8 cellular contexts compared by ENCODE assay signal in the genomic region with DNA sequence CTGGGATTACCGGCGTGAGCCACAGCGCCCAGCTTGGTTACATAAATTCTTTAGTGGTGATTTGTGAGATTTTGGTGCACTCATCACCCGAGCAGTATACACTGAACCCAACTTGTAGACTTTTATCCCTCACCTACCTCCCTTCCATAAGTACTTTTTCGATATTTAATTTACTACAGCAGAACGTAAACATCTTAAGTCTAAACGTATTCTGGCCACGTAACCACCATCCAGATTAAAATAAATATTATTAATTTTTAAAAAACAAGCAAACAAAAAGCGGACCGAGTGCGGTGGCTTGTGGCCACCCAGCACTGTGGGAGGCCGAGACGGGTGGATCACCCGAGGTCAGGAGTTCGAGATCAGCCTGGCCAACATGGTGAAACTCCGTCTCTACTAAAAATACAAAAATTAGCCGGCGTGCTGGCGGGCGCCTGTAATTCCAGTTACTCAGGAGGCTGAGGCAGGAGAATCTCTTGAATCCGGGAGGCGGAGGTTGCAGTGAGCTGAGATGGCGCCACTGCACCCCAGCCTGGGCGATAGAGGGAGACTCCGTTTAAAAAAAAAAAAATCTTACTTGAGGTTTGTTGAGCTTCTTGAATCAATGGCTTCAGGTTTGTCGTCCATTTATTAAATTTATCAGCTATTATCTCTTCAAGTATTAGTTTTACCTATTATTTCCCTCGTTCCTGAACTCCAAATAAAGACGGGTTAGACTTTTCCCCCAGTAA. TPM values are rescaled to one million over a fixed set of nuclear protein-coding genes. Genes with fewer than 3 reads are reported as not detected.
A peak's percentile ranks its signal among the peaks of the same experiment; 100 is the strongest.
DNase-seq lines count a peak whose midpoint lies in the region; ATAC-seq and TF ChIP-seq lines count a peak whose summit lies in the region.
"Not testable (repeated sequence)": the region's sequence is repeated elsewhere in the genome, so short reads cannot be mapped to it uniquely, and the experiment has no call there.

No MANE protein-coding gene starts in this region.

- not testable (repeated sequence) for TF ChIP-seq CTCF in CD14-positive monocyte (IDR thresholded peaks at IDR 0.05); PC-3 (conservative IDR thresholded peaks at IDR 0.05; ENCODE audit: low read depth, low read length)

- CTCF ChIA-PET in PC-3 (lab: Charles Lee): interaction anchor here (0.6 kb wide), 2 partner anchors 95 to 292 kb away, joined by 4 to 7 read pairs; no protein-coding TSS in a partner anchor
- CTCF ChIA-PET in activated CD8-positive, alpha-beta T cell treated with anti-CD3 and anti-CD28 coated beads, Interleukin-2, amount 10 ng/mL, durations not matched to agents 7 days and 5 days (lab: Charles Lee): interaction anchor here (0.7 to 1.6 kb wide), 18 partner anchors 12 to 488 kb away, joined by 3 to 10 read pairs (median 4); a partner anchor contains a TSS

- not testable (repeated sequence) for H3K4ac ChIP-seq in mesenchymal stem cell (ENCODE audit: low read depth in 1 of 2, low read length in 2 of 2)

- peaks cover 18% of the 10 kb centered on the region for H3F3A ChIP-seq in PC-3 (ENCODE audit: low read length, unreplicated experiment)

- not testable (repeated sequence) for H2BK15ac ChIP-seq in mesenchymal stem cell (ENCODE audit: low read depth, poor library complexity, severe bottlenecking)

- H3K27ac Mint-ChIP-seq in CD14-positive monocyte: peak overlapping the region in 5 of 7 donors; percentile 13 to 78 (median 69)
- H3K27ac Mint-ChIP-seq in activated CD8-positive, alpha-beta T cell treated with anti-CD3 and anti-CD28 coated beads, Interleukin-2, amount 10 ng/mL, durations not matched to agents 7 days and 5 days: not testable (repeated sequence)

- not testable (repeated sequence) for H3K27me3 ChIP-seq in HUES48 (ENCODE audit: control insufficient read depth, insufficient read depth, low read length); PC-3 (ENCODE audit: low read length); effector memory CD4-positive, alpha-beta T cell (replicated peaks; ENCODE audit: control insufficient read depth, insufficient read depth, low read length, poor library complexity, severe bottlenecking); mesenchymal stem cell (ENCODE audit: control insufficient read depth in 1 of 2, insufficient read depth in 1 of 2, low read length in 2 of 2)

- DNase-seq in CD14-positive monocyte (ENCODE audit: low spot score); PC-3; mesenchymal stem cell: not testable (repeated sequence)
- DNase-seq in activated CD8-positive, alpha-beta T cell treated with anti-CD3 and anti-CD28 coated beads, Interleukin-2, amount 10 ng/mL, durations not matched to agents 7 days and 5 days: peak; percentile 68
- DNase-seq in effector memory CD4-positive, alpha-beta T cell: peak; percentile 6 to 33 (median 20)
- DNase-seq in stimulated activated CD4-positive, alpha-beta T cell treated with anti-CD3 and anti-CD28 coated beads, Interleukin-4, amount 100 ng/mL, for 1 hour: peak; percentile 51

- H3K4me2 ChIP-seq in PC-3 (ENCODE audit: low read length) (peak overlapping the region; percentile 78), mesenchymal stem cell (ENCODE audit: low read length, poor library complexity, severe bottlenecking) (peak overlapping the region; percentile 65)

- H3K4me1 Mint-ChIP-seq in CD14-positive monocyte: peaks cover 17% of the 10 kb centered on the region
- H3K4me1 Mint-ChIP-seq in activated CD8-positive, alpha-beta T cell treated with anti-CD3 and anti-CD28 coated beads, Interleukin-2, amount 10 ng/mL, durations not matched to agents 7 days and 5 days (ENCODE audit: low read depth): peaks cover 33% of the 10 kb centered on the region

- H3K27me3 Mint-ChIP-seq in CD14-positive monocyte (ENCODE audit: low read depth in 3 of 3); activated CD8-positive, alpha-beta T cell treated with anti-CD3 and anti-CD28 coated beads, Interleukin-2, amount 10 ng/mL, durations not matched to agents 7 days and 5 days (ENCODE audit: low read depth): not testable (repeated sequence)

- ATAC-seq in GM21390 (IDR thresholded peaks at IDR 0.05; ENCODE audit: unreplicated experiment): peak; percentile 32
- ATAC-seq in PC-3: peak; percentile 73
- ATAC-seq in activated CD8-positive, alpha-beta T cell treated with anti-CD3 and anti-CD28 coated beads, Interleukin-2, amount 10 ng/mL, durations not matched to agents 7 days and 5 days: peak; percentile 45

- H2AK5ac ChIP-seq in mesenchymal stem cell (ENCODE audit: low read length, severe bottlenecking): not testable (repeated sequence)

- not testable (repeated sequence) for H3K14ac ChIP-seq in mesenchymal stem cell (ENCODE audit: low read length in 2 of 2)

- H3K4me3 Mint-ChIP-seq in CD14-positive monocyte; activated CD8-positive, alpha-beta T cell treated with anti-CD3 and anti-CD28 coated beads, Interleukin-2, amount 10 ng/mL, durations not matched to agents 7 days and 5 days: not testable (repeated sequence)

- peak overlapping the region in 1 of 2 experiments; percentile 31 for H2BK12ac ChIP-seq in mesenchymal stem cell (ENCODE audit: low read length in 2 of 2)

- H3K4me3 ChIP-seq in HUES48 (ENCODE audit: low read depth, low read length) (peak overlapping the region; percentile 85), PC-3 (ENCODE audit: low read length) (peak overlapping the region; percentile 61), mesenchymal stem cell (ENCODE audit: insufficient read depth in 1 of 2, low read depth in 1 of 2, low read length in 2 of 2) (peak overlapping the region; percentile 43 to 73)
- H3K4me3 ChIP-seq in effector memory CD4-positive, alpha-beta T cell (ENCODE audit: insufficient read depth, low read depth, low read length, poor library complexity, severe bottlenecking): peak overlapping the region; percentile 44

- not testable (repeated sequence) for H2BK5ac ChIP-seq in mesenchymal stem cell (ENCODE audit: low read depth, low read length, poor library complexity, severe bottlenecking)

- POLR2A ChIA-PET in PC-3 (lab: Charles Lee; ENCODE audit: unreplicated experiment): interaction anchor here (0.6 to 1.2 kb wide), 4 partner anchors 44 to 391 kb away, joined by 3 to 18 read pairs (median 4); a partner anchor contains a TSS
- POLR2A ChIA-PET in activated CD8-positive, alpha-beta T cell treated with anti-CD3 and anti-CD28 coated beads, Interleukin-2, amount 10 ng/mL, durations not matched to agents 7 days and 5 days (lab: Charles Lee): interaction anchor here (0.6 to 2.9 kb wide), 12 partner anchors 12 to 319 kb away, joined by 3 to 17 read pairs (median 4); a partner anchor contains a TSS

- not testable (repeated sequence) for H4K91ac ChIP-seq in mesenchymal stem cell (ENCODE audit: low read length)

- peak overlapping the region; percentile 49 for H3K9ac ChIP-seq in HUES48 (ENCODE audit: low read depth, low read length)
- H3K9ac ChIP-seq in PC-3 (ENCODE audit: low read length): peak overlapping the region; percentile 60
- peak overlapping the region; percentile 74 for H3K9ac ChIP-seq in mesenchymal stem cell (ENCODE audit: low read length)

- H3K4me1 ChIP-seq in HUES48 (ENCODE audit: control insufficient read depth, insufficient read depth, low read length); mesenchymal stem cell (ENCODE audit: control insufficient read depth, insufficient read depth, low read depth, low read length): not testable (repeated sequence)
- H3K4me1 ChIP-seq in PC-3 (ENCODE audit: insufficient read depth, low read length): peaks cover 17% of the 10 kb centered on the region
- peaks cover 12% of the 10 kb centered on the region for H3K4me1 ChIP-seq in effector memory CD4-positive, alpha-beta T cell (ENCODE audit: control insufficient read depth, insufficient read depth, low read length, poor library complexity, severe bottlenecking)

- H3K79me1 ChIP-seq in mesenchymal stem cell (replicated peaks; ENCODE audit: low read length, poor library complexity, severe bottlenecking): not testable (repeated sequence)

- H3K9me3 ChIP-seq in HUES48 (ENCODE audit: control insufficient read depth, insufficient read depth, low read length); PC-3 (ENCODE audit: low read length); effector memory CD4-positive, alpha-beta T cell (ENCODE audit: control insufficient read depth, low read length); mesenchymal stem cell (ENCODE audit: control insufficient read depth, low read length): not testable (repeated sequence)

- H3K36me3 ChIP-seq in HUES48 (ENCODE audit: control insufficient read depth, insufficient read depth, low read length) (peaks cover 32% of the 10 kb centered on the region), PC-3 (ENCODE audit: low read depth, low read length) (peaks cover 33% of the 10 kb centered on the region), mesenchymal stem cell (ENCODE audit: control insufficient read depth in 1 of 2, insufficient read depth in 2 of 2, low read depth in 1 of 2, low read length in 2 of 2) (peaks cover 19 to 31% of the 10 kb centered on the region in 2 experiments)
- peaks cover 27% of the 10 kb centered on the region for H3K36me3 ChIP-seq in effector memory CD4-positive, alpha-beta T cell (ENCODE audit: control insufficient read depth, insufficient read depth, low read length)

- H3K18ac ChIP-seq in mesenchymal stem cell (ENCODE audit: low read depth in 1 of 2, low read length in 2 of 2): not testable (repeated sequence)

- H2AFZ ChIP-seq in PC-3 (ENCODE audit: low read length): peak overlapping the region; percentile 90
- H2AFZ ChIP-seq in mesenchymal stem cell (ENCODE audit: low read depth, low read length): not testable (repeated sequence)

- peaks cover 40% of the 10 kb centered on the region for H3K79me2 ChIP-seq in PC-3 (ENCODE audit: low read length)

- BruUV-seq in PC-3 (replicated peaks; lab: Mats Ljungman, UMichigan): not testable (repeated sequence)

- not testable (repeated sequence) for H4K8ac ChIP-seq in mesenchymal stem cell (ENCODE audit: low read length)

- not testable (repeated sequence) for H3K9me2 ChIP-seq in PC-3 (replicated peaks; ENCODE audit: low read length)

- not testable (repeated sequence) for H3K23ac ChIP-seq in mesenchymal stem cell (ENCODE audit: low read length in 2 of 2)

- not testable (repeated sequence) for H3K9me3 Mint-ChIP-seq in CD14-positive monocyte; activated CD8-positive, alpha-beta T cell treated with anti-CD3 and anti-CD28 coated beads, Interleukin-2, amount 10 ng/mL, durations not matched to agents 7 days and 5 days (ENCODE audit: insufficient read depth)

- H2BK120ac ChIP-seq in mesenchymal stem cell (ENCODE audit: low read depth, low read length): not testable (repeated sequence)

- peaks cover 18% of the 10 kb centered on the region for H4K20me1 ChIP-seq in PC-3 (ENCODE audit: low read length)

- H3K27ac ChIP-seq in HUES48 (ENCODE audit: low read depth, low read length): peak overlapping the region; percentile 83
- H3K27ac ChIP-seq in PC-3 (ENCODE audit: low read length): peak overlapping the region; percentile 52
- peak overlapping the region; percentile 69 for H3K27ac ChIP-seq in effector memory CD4-positive, alpha-beta T cell (ENCODE audit: insufficient read depth, low read length, poor library complexity, severe bottlenecking)
- peak overlapping the region; percentile 75 for H3K27ac ChIP-seq in mesenchymal stem cell (ENCODE audit: low read length, poor library complexity, severe bottlenecking)

- peaks cover 22 to 28% of the 10 kb centered on the region in 2 donors for H3K36me3 Mint-ChIP-seq in CD14-positive monocyte
- peaks cover 36% of the 10 kb centered on the region for H3K36me3 Mint-ChIP-seq in activated CD8-positive, alpha-beta T cell treated with anti-CD3 and anti-CD28 coated beads, Interleukin-2, amount 10 ng/mL, durations not matched to agents 7 days and 5 days (ENCODE audit: low read depth)

- WGBS in mesenchymal stem cell: 12% methylated on average over 26 of the region's 28 CpGs

- intact Hi-C loops in CD14-positive monocyte (cut with micrococcal nuclease) (loop anchor here in 1 of 2 donors (2.0 to 5.0 kb wide), 2 partner anchors 39 to 55 kb away; a partner anchor contains a TSS), PC-3 (cut with micrococcal nuclease) (loop anchor here (1.0 to 10.0 kb wide), 5 partner anchors 37 to 317 kb away; a partner anchor contains a TSS)

RNA-seq across cellular contexts. Expression of a gene that starts 1.0 kb away (rescaled TPM):
- polyA plus RNA-seq in CD14-positive monocyte: 100 to 1,000 TPM; 115 to 118 TPM
- total RNA-seq in PC-3 (2014; rRNA removed): 398 and 439 TPM in 2 replicates
- 100 to 1,000 TPM; 211 to 215 TPM for total RNA-seq in activated CD8-positive, alpha-beta T cell treated with anti-CD3 and anti-CD28 coated beads, Interleukin-2, amount 10 ng/mL, durations not matched to agents 7 days and 5 days
- polyA plus RNA-seq in mesenchymal stem cell (2013, experiment 1 of 2): 125 TPM
- polyA plus RNA-seq in mesenchymal stem cell (2013, experiment 2 of 2): 126 TPM

RNA-seq across cellular contexts. Expression of a gene that starts 6.7 kb away (rescaled TPM):
- polyA plus RNA-seq in CD14-positive monocyte: not detected
- total RNA-seq in PC-3 (2014; rRNA removed): 0.46 and 0.84 TPM in 2 replicates
- total RNA-seq in activated CD8-positive, alpha-beta T cell treated with anti-CD3 and anti-CD28 coated beads, Interleukin-2, amount 10 ng/mL, durations not matched to agents 7 days and 5 days: not detected
- polyA plus RNA-seq in mesenchymal stem cell (2013, experiment 1 of 2): 0.04 TPM
- polyA plus RNA-seq in mesenchymal stem cell (2013, experiment 2 of 2): 0.07 TPM

RNA-seq across cellular contexts. Expression of a gene that starts 13.3 kb away (rescaled TPM):
- 100 to 1,000 TPM; 135 to 141 TPM for polyA plus RNA-seq in CD14-positive monocyte
- total RNA-seq in PC-3 (2014; rRNA removed): 46.4 and 82.0 TPM in 2 replicates
- 10 to 100 TPM; 36.5 to 37.7 TPM for total RNA-seq in activated CD8-positive, alpha-beta T cell treated with anti-CD3 and anti-CD28 coated beads, Interleukin-2, amount 10 ng/mL, durations not matched to agents 7 days and 5 days
- 48.6 TPM for polyA plus RNA-seq in mesenchymal stem cell (2013, experiment 1 of 2)
- 47.9 TPM for polyA plus RNA-seq in mesenchymal stem cell (2013, experiment 2 of 2)

RNA-seq across cellular contexts. Expression of a gene that starts 37.9 kb away (rescaled TPM):
- 10 to 100 TPM; 28.1 to 38.2 TPM for polyA plus RNA-seq in CD14-positive monocyte
- total RNA-seq in PC-3 (2014; rRNA removed): 101 and 112 TPM in 2 replicates
- total RNA-seq in activated CD8-positive, alpha-beta T cell treated with anti-CD3 and anti-CD28 coated beads, Interleukin-2, amount 10 ng/mL, durations not matched to agents 7 days and 5 days: 10 to 100 TPM; 81.9 to 82.0 TPM
- polyA plus RNA-seq in mesenchymal stem cell (2013, experiment 1 of 2): 33.6 TPM
- 34.1 TPM for polyA plus RNA-seq in mesenchymal stem cell (2013, experiment 2 of 2)

RNA-seq across cellular contexts. Expression of a gene that starts 43.6 kb away (rescaled TPM):
- not detected for polyA plus RNA-seq in CD14-positive monocyte
- total RNA-seq in PC-3 (2014; rRNA removed): 0.29 TPM in 1 of 2 replicates, not detected in the other
- not detected for total RNA-seq in activated CD8-positive, alpha-beta T cell treated with anti-CD3 and anti-CD28 coated beads, Interleukin-2, amount 10 ng/mL, durations not matched to agents 7 days and 5 days
- polyA plus RNA-seq in mesenchymal stem cell (2013, experiment 1 of 2): 0.29 TPM
- 0.25 TPM for polyA plus RNA-seq in mesenchymal stem cell (2013, experiment 2 of 2)
